In the genomic region with DNA sequence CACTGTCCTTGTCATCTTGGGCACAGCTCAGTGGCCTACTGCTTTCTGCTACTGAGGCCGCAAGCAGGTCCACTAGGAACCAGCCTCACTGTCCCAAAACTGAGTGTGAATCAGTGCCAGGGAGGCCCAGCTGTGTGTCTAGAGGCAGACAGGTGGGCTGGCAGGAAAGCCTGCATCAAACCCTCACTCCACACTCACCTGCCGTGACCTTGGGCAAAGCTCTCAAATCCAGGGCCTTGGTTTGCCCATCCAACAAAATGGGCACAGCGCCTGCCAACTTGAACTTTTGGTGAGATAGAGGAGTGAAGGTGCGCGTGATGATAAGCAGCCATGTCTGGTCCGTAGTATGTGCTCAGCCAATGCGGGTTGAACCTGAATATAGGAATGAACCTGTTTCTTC, we compare ENCODE assay signal across 35 cellular contexts. TPM values are rescaled to one million over a fixed set of nuclear protein-coding genes. Genes with fewer than 3 reads are reported as not detected.
"Had no signal": no experiment of that assay in that cellular context is flagged by ENCODE, and none has a peak within 500 bp of the region (broad histone marks: within the 10 kb centered on the region; RNA-seq: fewer than 3 reads in every experiment).

No MANE protein-coding gene starts in this region.

- H3K4me3 ChIP-seq: adrenal gland, body of pancreas, colonic mucosa, esophagus squamous epithelium had no signal

- H3K9me3 ChIP-seq: adrenal gland, body of pancreas, colonic mucosa had no signal

- DNase-seq: activated B cell treated with CpG ODN at 0.5 μM for 24 hours; activated CD4-positive, alpha-beta T cell treated with anti-CD3 and anti-CD28 coated beads for 48 hours; activated CD4-positive, alpha-beta T cell treated with anti-CD3 and anti-CD28 coated beads, Interleukin-2, amount 50 U/mL, for 1 hour; activated CD4-positive, alpha-beta T cell treated with anti-CD3 and anti-CD28 coated beads, Interleukin-2, amount 50 U/mL, for 48 hours; activated CD8-positive, alpha-beta memory T cell treated with anti-CD3 and anti-CD28 coated beads for 24 hours; activated CD8-positive, alpha-beta T cell treated with anti-CD3 and anti-CD28 coated beads for 36 hours; activated effector memory CD4-positive, alpha-beta T cell treated with anti-CD3 and anti-CD28 coated beads, Interleukin-2, amount 50 U/mL, for 16 hours; activated naive CD4-positive, alpha-beta T cell treated with anti-CD3 and anti-CD28 coated beads for 36 hours; activated naive CD8-positive, alpha-beta T cell treated with anti-CD3 and anti-CD28 coated beads for 36 hours; activated naive CD8-positive, alpha-beta T cell treated with anti-CD3 and anti-CD28 coated beads, Interleukin-2, amount 50 U/mL, for 24 hours; activated T-cell treated with anti-CD3 and anti-CD28 coated beads, Interleukin-2, amount 50 U/mL, for 4 hours; adrenal gland; amygdala; body of pancreas; central memory CD4-positive, alpha-beta T cell; cerebellar nuclear complex; colonic mucosa; effector CD8-positive, alpha-beta T cell; esophagus squamous epithelium; T-helper 1 cell; T-helper 17 cell; T1000; WERI-Rb-1 had no signal

- H3K36me3 ChIP-seq: adrenal gland, colonic mucosa, esophagus squamous epithelium, WERI-Rb-1 had no signal

- H3K4me1 Mint-ChIP-seq: activated naive CD8-positive, alpha-beta T cell treated with anti-CD3 and anti-CD28 coated beads for 36 hours had no signal

- H3K27ac ChIP-seq: adrenal gland, body of pancreas, colonic mucosa, epithelial cell of prostate, esophagus squamous epithelium, WERI-Rb-1 had no signal

- H3K27me3 ChIP-seq: adrenal gland, body of pancreas, colonic mucosa, esophagus squamous epithelium had no signal

- H3K4me3 Mint-ChIP-seq: activated B cell treated with CpG ODN at 0.5 μM for 24 hours; activated CD8-positive, alpha-beta T cell treated with anti-CD3 and anti-CD28 coated beads for 36 hours; activated naive CD4-positive, alpha-beta T cell treated with anti-CD3 and anti-CD28 coated beads for 36 hours; activated naive CD4-positive, alpha-beta T cell treated with anti-CD3 and anti-CD28 coated beads, Interleukin-2, amount 50 U/mL, for 24 hours; activated naive CD8-positive, alpha-beta T cell treated with anti-CD3 and anti-CD28 coated beads for 36 hours; activated naive CD8-positive, alpha-beta T cell treated with anti-CD3 and anti-CD28 coated beads, Interleukin-2, amount 50 U/mL, for 24 hours; activated T-cell treated with anti-CD3 and anti-CD28 coated beads, Interleukin-2, amount 50 U/mL, for 4 hours; activated T-helper 1 cell treated with anti-CD3 and anti-CD28 coated beads, Interleukin-12 subunit alpha, Interleukin-12 subunit beta, Interleukin-2, Interleukin-4 antibody, amounts not matched to agents 30 ng/mL and 10 ng/mL and 1 ng/mL, durations not matched to agents 14 hours and 24 hours and 36 hours; T-helper 17 cell; T-helper 2 cell treated with Interferon-gamma antibody and Interleukin-4, amounts not matched to agents 5 μg/mL and 100 μg/mL, for 36 hours had no signal

- FAIRE-seq: endometrium, endothelial cell of umbilical vein, frontal cortex had no signal

- H3K36me3 Mint-ChIP-seq: activated naive CD4-positive, alpha-beta T cell treated with anti-CD3 and anti-CD28 coated beads, Interleukin-2, amount 50 U/mL, for 24 hours; activated naive CD8-positive, alpha-beta T cell treated with anti-CD3 and anti-CD28 coated beads for 36 hours had no signal

- H3K27ac Mint-ChIP-seq: activated B cell treated with CpG ODN at 0.5 μM for 24 hours; activated CD8-positive, alpha-beta T cell treated with anti-CD3 and anti-CD28 coated beads for 36 hours; activated naive CD4-positive, alpha-beta T cell treated with anti-CD3 and anti-CD28 coated beads for 36 hours; activated naive CD4-positive, alpha-beta T cell treated with anti-CD3 and anti-CD28 coated beads, Interleukin-2, amount 50 U/mL, for 24 hours; activated naive CD8-positive, alpha-beta T cell treated with anti-CD3 and anti-CD28 coated beads for 36 hours; activated naive CD8-positive, alpha-beta T cell treated with anti-CD3 and anti-CD28 coated beads, Interleukin-2, amount 50 U/mL, for 24 hours; activated T-helper 1 cell treated with anti-CD3 and anti-CD28 coated beads, Interleukin-12 subunit alpha, Interleukin-12 subunit beta, Interleukin-2, Interleukin-4 antibody, amounts not matched to agents 30 ng/mL and 10 ng/mL and 1 ng/mL, durations not matched to agents 14 hours and 24 hours and 36 hours; activated T-helper 2 cell treated with anti-CD3 and anti-CD28 coated beads, Interferon-gamma antibody, Interleukin-2, Interleukin-4, amounts not matched to agents 10 μg/mL and 5 μg/mL and 100 μg/mL, durations not matched to agents 14 hours and 24 hours and 36 hours; T-helper 17 cell; T-helper 2 cell treated with Interferon-gamma antibody and Interleukin-4, amounts not matched to agents 5 μg/mL and 100 μg/mL, for 36 hours had no signal

- ATAC-seq: activated CD4-positive, CD25-positive, alpha-beta regulatory T cell treated with anti-CD3 and anti-CD28 coated beads, Interleukin-2, amount 50 U/mL, for 24 hours; activated CD8-positive, alpha-beta T cell treated with anti-CD3 and anti-CD28 coated beads for 36 hours; activated naive CD8-positive, alpha-beta T cell treated with anti-CD3 and anti-CD28 coated beads, Interleukin-2, amount 50 U/mL, for 24 hours; activated T-cell treated with anti-CD3 and anti-CD28 coated beads, Interleukin-2, amount 50 U/mL, for 4 hours; body of pancreas; T-helper 17 cell had no signal

- H3K9me3 Mint-ChIP-seq: activated naive CD4-positive, alpha-beta T cell treated with anti-CD3 and anti-CD28 coated beads, Interleukin-2, amount 50 U/mL, for 24 hours had no signal

- H3K4me1 ChIP-seq: adrenal gland, body of pancreas, colonic mucosa had no signal

RNA-seq across cellular contexts. Expression of a gene that starts 14.8 kb away (rescaled TPM):
- total RNA-seq: activated B cell treated with CpG ODN at 0.5 μM for 24 hours; activated CD8-positive, alpha-beta T cell treated with anti-CD3 and anti-CD28 coated beads for 36 hours; activated naive CD4-positive, alpha-beta T cell treated with anti-CD3 and anti-CD28 coated beads for 36 hours; activated naive CD8-positive, alpha-beta T cell treated with anti-CD3 and anti-CD28 coated beads for 36 hours; activated T-cell treated with anti-CD3 and anti-CD28 coated beads, Interleukin-2, amount 50 U/mL, for 4 hours; activated T-helper 1 cell treated with anti-CD3 and anti-CD28 coated beads, Interleukin-12 subunit alpha, Interleukin-12 subunit beta, Interleukin-2, Interleukin-4 antibody, amounts not matched to agents 30 ng/mL and 10 ng/mL and 1 ng/mL, durations not matched to agents 14 hours and 24 hours and 36 hours; activated T-helper 2 cell treated with anti-CD3 and anti-CD28 coated beads, Interferon-gamma antibody, Interleukin-2, Interleukin-4, amounts not matched to agents 10 μg/mL and 5 μg/mL and 100 μg/mL, durations not matched to agents 14 hours and 24 hours and 36 hours; dermis microvascular lymphatic vessel endothelial cell; endothelial cell of umbilical vein; fibroblast of lung; fibroblast of villous mesenchyme; T-helper 17 cell had no signal
- polyA plus RNA-seq: endothelial cell of umbilical vein, fibroblast of lung had no signal
